In genomic region chr11:76854709-76855108, GRCh38 we compare ENCODE assay signal across 1 cellular context.
TF ChIP-seq lines count a peak whose summit lies in the region.

No MANE protein-coding gene starts in this region.

TF ChIP-seq in K562, 482 proteins besides CTCF, POLR2A, EP300 and RAD21:
- TF ChIP-seq ZNF23 (CRISPR knock-in tag; IDR thresholded peaks at IDR 0.05): no peak
- no peak for TF ChIP-seq AFF4 (CRISPR knock-in tag; IDR thresholded peaks at IDR 0.05)
- TF ChIP-seq ZBTB17 (CRISPR knock-in tag; IDR thresholded peaks at IDR 0.05): no peak
- TF ChIP-seq ATF7 (IDR thresholded peaks at IDR 0.05): no peak
TF ChIP-seq in K562: peak in this region for 0.
